ENCODE assay signal across 25 cellular contexts in genomic region chr3:45700570-45701073, GRCh38. TPM values are rescaled to one million over a fixed set of nuclear protein-coding genes. Genes with fewer than 3 reads are reported as not detected.
DNase-seq lines count a peak whose midpoint lies in the region; ATAC-seq, FAIRE-seq and TF ChIP-seq lines count a peak whose summit lies in the region.
"Had no signal": no experiment of that assay in that cellular context is flagged by ENCODE, and none has a peak within 500 bp of the region (broad histone marks: within the 10 kb centered on the region; RNA-seq: fewer than 3 reads in every experiment).

No MANE protein-coding gene starts in this region.

- H2BK15ac ChIP-seq in H9 (ENCODE audit: low read depth, low read length) (no peak overlapping the region), H1 (ENCODE audit: low read length) (0 out of 2 replicates have a peak overlapping the region, but pooled peaks have one; percentile 53), mesenchymal stem cell (ENCODE audit: low read depth, poor library complexity, severe bottlenecking) (no peak overlapping the region)

- TF ChIP-seq EP300 in H1 (IDR thresholded peaks at IDR 0.05; ENCODE audit: borderline replicate concordance in 1 of 2, low read depth in 2 of 2, low read length in 2 of 2): no peak

- H2AFZ ChIP-seq in H9 (ENCODE audit: low read length) (no peak overlapping the region), Loucy (ENCODE audit: low read length) (no peak overlapping the region), H1 (ENCODE audit: low read length) (no peak overlapping the region), mesenchymal stem cell (ENCODE audit: low read depth, low read length) (no peak overlapping the region), osteoblast (ENCODE audit: low read length) (no peak overlapping the region)

- no peak overlapping the region for H3K4ac ChIP-seq in H9 (ENCODE audit: low read depth, low read length)
- peak overlapping the region; percentile 17 for H3K4ac ChIP-seq in H1 (replicated peaks; ENCODE audit: insufficient read length, low read depth, low read length)
- H3K4ac ChIP-seq in mesenchymal stem cell (ENCODE audit: low read depth in 1 of 2, low read length in 2 of 2): no peak overlapping the region

- H2BK120ac ChIP-seq in H9 (ENCODE audit: low read depth, low read length, poor library complexity, severe bottlenecking) (no peak overlapping the region), H1 (replicated peaks; ENCODE audit: low read depth, low read length) (peak overlapping the region; percentile 83), mesenchymal stem cell (ENCODE audit: low read depth, low read length) (no peak overlapping the region)

- H3K36me3 Mint-ChIP-seq in H9 (ENCODE audit: insufficient read depth in 1 of 3, low read depth in 3 of 3): peaks cover 5 to 29% (median 20%) of the 10 kb centered on the region in 3 experiments; a peak in 6 of 7 replicates

- H3K23ac ChIP-seq in H9 (ENCODE audit: insufficient read length, low read depth, low read length): no peak overlapping the region
- H3K23ac ChIP-seq in H1 (ENCODE audit: insufficient read length): no peak overlapping the region
- peak overlapping the region in 1 of 2 experiments; percentile 79 for H3K23ac ChIP-seq in mesenchymal stem cell (ENCODE audit: low read length in 2 of 2)

- FAIRE-seq in H1 (lab: Jason Lieb, UNC) (no peak), pancreas (lab: Jason Lieb, UNC) (no peak)
- FAIRE-seq: A204.1, G401.6, GM12878 had no signal

- intact Hi-C loops in pancreas (cut with DNase I): no loop called here

- peaks cover 8% of the 10 kb centered on the region; the same call in 1 of the 2 replicates for H3K4me1 ChIP-seq in H9 (ENCODE audit: insufficient read depth, low read length)
- H3K4me1 ChIP-seq in Loucy (ENCODE audit: insufficient read depth, low read length, poor library complexity, severe bottlenecking): peaks cover 33% of the 10 kb centered on the region
- peaks cover 2 to 22% (median 12%) of the 10 kb centered on the region in 4 experiments for H3K4me1 ChIP-seq in H1 (replicated peaks in 1 of 4; ENCODE audit: control insufficient read depth in 3 of 4, insufficient read depth in 4 of 4, low read length in 3 of 4)
- no peaks in the 10 kb centered on the region for H3K4me1 ChIP-seq in mesenchymal stem cell (ENCODE audit: control insufficient read depth, insufficient read depth, low read depth, low read length)
- H3K4me1 ChIP-seq in osteoblast (ENCODE audit: insufficient read depth, low read length): peaks cover 4% of the 10 kb centered on the region
- peaks cover 0 to 13% (median 0%) of the 10 kb centered on the region in 3 donors for H3K4me1 ChIP-seq in pancreas

- CTCF ChIA-PET in H1 (lab: Charles Lee; ENCODE audit: partially characterized antibody): interaction anchor here (0.6 kb wide), 1 partner anchor 208 kb away, joined by 4 read pairs; no protein-coding TSS in a partner anchor

- no peak for ATAC-seq in GM18867 (IDR thresholded peaks at IDR 0.05; ENCODE audit: unreplicated experiment)
- ATAC-seq in pancreas: no peak
- ATAC-seq: GM12878, Panc1 had no signal

- H2BK5ac ChIP-seq in H9 (ENCODE audit: insufficient read length, low read length) (peak overlapping the region; percentile 84), H1 (ENCODE audit: low read depth, low read length) (peak overlapping the region; percentile 86), mesenchymal stem cell (ENCODE audit: low read depth, low read length, poor library complexity, severe bottlenecking) (no peak overlapping the region)

- WGBS in H9 (ENCODE audit: extremely low coverage, insufficient read length, low lambda C conversion rate): no CpG with 5 or more reads among the region's 6 CpGs
- 68% methylated on average over 6 of the region's 6 CpGs; no CpG with 5 or more reads in 1 of the 2 experiments for WGBS in H1 (ENCODE audit: extremely low coverage in 1 of 2, insufficient coverage in 1 of 2, insufficient read length in 1 of 2, insufficient replicate concordance in 2 of 2, low coverage in 1 of 2, low lambda C conversion rate in 2 of 2, missing lambda C conversion rate in 1 of 2), 2 experiments
- 100% methylated on average over 5 of the region's 6 CpGs for WGBS in mesenchymal stem cell
- 96 to 98% methylated on average over 6 of the region's 6 CpGs for WGBS in pancreas, 2 donors

- no peak for TF ChIP-seq POLR2A in H1 (IDR thresholded peaks at IDR 0.05; ENCODE audit: control extremely low read depth in 1 of 2, low read depth in 2 of 2, low read length in 2 of 2)

- no peaks in the 10 kb centered on the region for H3F3A ChIP-seq in Loucy (ENCODE audit: low read depth)

- H3K56ac ChIP-seq in H9 (ENCODE audit: insufficient read length, low read depth, low read length) (no peak overlapping the region), H1 (replicated peaks; ENCODE audit: insufficient read length, low read depth, low read length) (no peak overlapping the region)

- no peak for TF ChIP-seq CTCF in H9 (conservative IDR thresholded peaks at IDR 0.05)
- TF ChIP-seq CTCF in Loucy (conservative IDR thresholded peaks at IDR 0.05; ENCODE audit: low read length): no peak
- no peak for TF ChIP-seq CTCF in H1 (IDR thresholded peaks at IDR 0.05; ENCODE audit: control extremely low read depth in 1 of 3, insufficient read depth in 1 of 3, low read depth in 1 of 3, low read length in 3 of 3)
- TF ChIP-seq CTCF in osteoblast (IDR thresholded peaks at IDR 0.05; ENCODE audit: extremely low read depth, low read depth, low read length): no peak
- no peak for TF ChIP-seq CTCF in pancreas (IDR thresholded peaks at IDR 0.05)

- H3K36me3 ChIP-seq in Loucy (ENCODE audit: insufficient read depth, low read length) (peaks cover 43% of the 10 kb centered on the region), H1 (ENCODE audit: control insufficient read depth in 2 of 4, insufficient read depth in 4 of 4, low read length in 3 of 4) (peaks cover 0 to 19% (median 6%) of the 10 kb centered on the region in 4 experiments; a peak in 4 of 8 replicates), mesenchymal stem cell (ENCODE audit: control insufficient read depth in 1 of 2, insufficient read depth in 2 of 2, low read depth in 1 of 2, low read length in 2 of 2) (peaks cover 0 to 28% of the 10 kb centered on the region in 2 experiments), osteoblast (ENCODE audit: insufficient read depth, low read length) (peaks cover 10% of the 10 kb centered on the region), pancreas (peaks cover 0 to 6% (median 4%) of the 10 kb centered on the region in 3 donors)

- H3T11ph ChIP-seq in H9 (ENCODE audit: low read length): no peak overlapping the region

- peak overlapping the region; percentile 88 to 98 (median 96); a peak in 5 of 7 replicates for H3K27ac Mint-ChIP-seq in H9
- H3K27ac Mint-ChIP-seq: CD4-positive, alpha-beta T cell had no signal

- H3K79me1 ChIP-seq in H9 (ENCODE audit: insufficient read depth, low read depth, low read length, poor library complexity, severe bottlenecking) (no peaks in the 10 kb centered on the region), H1 (ENCODE audit: low read depth, low read length) (no peaks in the 10 kb centered on the region; the same call in 1 of the 2 replicates), mesenchymal stem cell (replicated peaks; ENCODE audit: low read length, poor library complexity, severe bottlenecking) (peaks cover 4% of the 10 kb centered on the region)

- no peaks in the 10 kb centered on the region for H3K27me3 ChIP-seq in H9 (ENCODE audit: insufficient read depth, low read length)
- H3K27me3 ChIP-seq in Loucy (ENCODE audit: insufficient read depth, low read length, poor library complexity, severe bottlenecking): no peaks in the 10 kb centered on the region
- no peaks in the 10 kb centered on the region for H3K27me3 ChIP-seq in H1 (replicated peaks in 1 of 4; ENCODE audit: control insufficient read depth in 3 of 4, extremely low read depth in 1 of 4, insufficient read depth in 3 of 4, low read length in 3 of 4)
- no peaks in the 10 kb centered on the region for H3K27me3 ChIP-seq in mesenchymal stem cell (ENCODE audit: control insufficient read depth in 1 of 2, insufficient read depth in 1 of 2, low read length in 2 of 2)
- no peaks in the 10 kb centered on the region for H3K27me3 ChIP-seq in osteoblast (ENCODE audit: insufficient read depth, low read length)
- H3K27me3 ChIP-seq in pancreas: no peaks in the 10 kb centered on the region
- H3K27me3 ChIP-seq: BLaER1 treated with 17β-estradiol and CSF1 and Interleukin-3, amounts not matched to agents 10 nM and 100 nM had no signal

- TF ChIP-seq RAD21 in H1 (IDR thresholded peaks at IDR 0.05 in 1 of 2, conservative IDR thresholded peaks at IDR 0.05 in 1 of 2; ENCODE audit: low read depth in 2 of 2, low read length in 2 of 2): no peak

- no peaks in the 10 kb centered on the region for H3K27me3 Mint-ChIP-seq in H9 (ENCODE audit: low read depth)
- H3K27me3 Mint-ChIP-seq: CD4-positive, alpha-beta T cell had no signal

- H4K5ac ChIP-seq in H9 (ENCODE audit: insufficient read length, low read depth, low read length) (peak overlapping the region; percentile 84), H1 (ENCODE audit: insufficient read length, low read depth, low read length) (peak overlapping the region; percentile 4)

- H2AK5ac ChIP-seq in H9 (ENCODE audit: insufficient read length, low read length) (no peak overlapping the region), H1 (ENCODE audit: low read depth, low read length) (peak overlapping the region; percentile 75; the same call in 1 of the 2 replicates), mesenchymal stem cell (ENCODE audit: low read length, severe bottlenecking) (no peak overlapping the region)

- H3K9me3 Mint-ChIP-seq in H9: no peaks in the 10 kb centered on the region
- H3K9me3 Mint-ChIP-seq: CD4-positive, alpha-beta T cell had no signal

- H3K23me2 ChIP-seq in H9 (ENCODE audit: insufficient read length, low read depth, low read length, poor library complexity, severe bottlenecking) (no peaks in the 10 kb centered on the region), H1 (ENCODE audit: low read depth, low read length) (no peaks in the 10 kb centered on the region)

- H3K4me3 ChIP-seq in Loucy (ENCODE audit: low read length, poor library complexity, severe bottlenecking) (no peak overlapping the region), H1 (ENCODE audit: extremely low read depth in 1 of 4, insufficient read depth in 2 of 4, low read depth in 3 of 4, low read length in 4 of 4) (peak overlapping the region in 1 of 4 experiments; percentile 43; a peak in 1 of 8 replicates), mesenchymal stem cell (ENCODE audit: insufficient read depth in 1 of 2, low read depth in 1 of 2, low read length in 2 of 2) (no peak overlapping the region), osteoblast (ENCODE audit: insufficient read depth, low read length) (no peak overlapping the region), pancreas (no peak overlapping the region)
- H3K4me3 ChIP-seq: BLaER1 treated with 17β-estradiol and CSF1 and Interleukin-3, amounts not matched to agents 10 nM and 100 nM; GM12878 had no signal

- peaks cover 54 to 56% of the 10 kb centered on the region in 2 experiments for H3K4me1 Mint-ChIP-seq in H9

- POLR2A ChIA-PET in H1 (lab: Charles Lee; ENCODE audit: partially characterized antibody): interaction anchor here (1.0 to 7.7 kb wide), 5 partner anchors 10 to 190 kb away, joined by 3 to 88 read pairs (median 12); partner anchors contain the start of gene SACM1L

- peak overlapping the region; percentile 68 for H3K18ac ChIP-seq in H9 (ENCODE audit: insufficient read length, low read depth, low read length)
- peak overlapping the region; percentile 72; the same call in 1 of the 2 replicates for H3K18ac ChIP-seq in H1 (ENCODE audit: extremely low read depth, low read length)
- no peak overlapping the region for H3K18ac ChIP-seq in mesenchymal stem cell (ENCODE audit: low read depth in 1 of 2, low read length in 2 of 2)

- H3K4me3 Mint-ChIP-seq in H9: no peak overlapping the region
- H3K4me3 Mint-ChIP-seq: CD4-positive, alpha-beta T cell had no signal

- H3K27ac ChIP-seq in H9 (ENCODE audit: insufficient read length, low read depth, low read length) (peak overlapping the region; percentile 95), H1 (ENCODE audit: low read depth, low read length) (peak overlapping the region; percentile 36), mesenchymal stem cell (ENCODE audit: low read length, poor library complexity, severe bottlenecking) (no peak overlapping the region), osteoblast (ENCODE audit: low read depth, low read length) (no peak overlapping the region), pancreas (no peak overlapping the region)
- H3K27ac ChIP-seq: BLaER1 treated with 17β-estradiol and CSF1 and Interleukin-3, amounts not matched to agents 10 nM and 100 nM; KMS-11 had no signal

- H2BK12ac ChIP-seq in H9 (ENCODE audit: insufficient read length, low read depth, low read length) (no peak overlapping the region), H1 (ENCODE audit: low read depth, low read length) (peak overlapping the region; percentile 94; the same call in 1 of the 2 replicates), mesenchymal stem cell (ENCODE audit: low read length in 2 of 2) (no peak overlapping the region)

- H3K9ac ChIP-seq in H9 (ENCODE audit: extremely low read depth, insufficient read length, low read length) (no peak overlapping the region), Loucy (ENCODE audit: low read depth, low read length, poor library complexity, severe bottlenecking) (no peak overlapping the region), H1 (replicated peaks in 1 of 4; ENCODE audit: extremely low read depth in 1 of 4, low read depth in 3 of 4, low read length in 3 of 4) (no peak overlapping the region), mesenchymal stem cell (ENCODE audit: low read length) (no peak overlapping the region)
- H3K9ac ChIP-seq: BLaER1 treated with 17β-estradiol and CSF1 and Interleukin-3, amounts not matched to agents 10 nM and 100 nM; KMS-11 had no signal

- H2BK20ac ChIP-seq in H9 (ENCODE audit: low read depth, low read length, poor library complexity, severe bottlenecking) (no peak overlapping the region), H1 (ENCODE audit: low read length) (peak overlapping the region; percentile 88; the same call in 1 of the 2 replicates)

- DNase-seq in H9: no peak
- DNase-seq in H1 (ENCODE audit: low read depth in 1 of 2, low spot score in 2 of 2): no peak
- DNase-seq in mesenchymal stem cell: no peak
- DNase-seq in osteoblast (ENCODE audit: insufficient read length, low spot score, missing footprints): no peak
- DNase-seq in pancreas: no peak
- no peak for DNase-seq in NCI-H510A (lab: John Stamatoyannopoulos, UW)
- DNase-seq: AML-193; CD4-positive, alpha-beta T cell; COR-L47; IMR-90; NCI-H1092; NCI-H1417 treated with DMSO at 0.1 percent for 48 hours; NCI-H1694 treated with DMSO at 0.1 percent for 48 hours; NCI-H2081; NCI-H2227 treated with DMSO at 0.1 percent for 48 hours; NCI-H69; SHP77 treated with DMSO at 0.1 percent for 48 hours had no signal

- no peaks in the 10 kb centered on the region for H4K20me1 ChIP-seq in H9 (ENCODE audit: control insufficient read depth, insufficient read depth, insufficient read length)
- peaks cover 93% of the 10 kb centered on the region for H4K20me1 ChIP-seq in Loucy (ENCODE audit: insufficient read depth, low read length, poor library complexity, severe bottlenecking)
- H4K20me1 ChIP-seq in H1 (replicated peaks in 1 of 2; ENCODE audit: control insufficient read depth in 1 of 2, insufficient read depth in 2 of 2, low read length in 2 of 2): no peaks in the 10 kb centered on the region
- H4K20me1 ChIP-seq in osteoblast (ENCODE audit: insufficient read depth, low read length): peaks cover 16% of the 10 kb centered on the region

- H4K91ac ChIP-seq in H9 (ENCODE audit: insufficient read length, low read depth, low read length): no peak overlapping the region
- H4K91ac ChIP-seq in H1 (replicated peaks; ENCODE audit: insufficient read length, low read length): peak overlapping the region; percentile 91
- no peak overlapping the region for H4K91ac ChIP-seq in mesenchymal stem cell (ENCODE audit: low read length)

- H3K79me2 ChIP-seq in H9 (ENCODE audit: insufficient read depth, low read length) (peaks cover 6% of the 10 kb centered on the region; the same call in 1 of the 2 replicates), Loucy (ENCODE audit: insufficient read depth, low read length) (peaks cover 97% of the 10 kb centered on the region), H1 (ENCODE audit: control insufficient read depth in 1 of 2, insufficient read depth in 2 of 2, low read length in 2 of 2) (peaks cover 0 to 72% of the 10 kb centered on the region in 2 experiments; a peak in 3 of 4 replicates), osteoblast (ENCODE audit: insufficient read depth, low read length) (peaks cover 85% of the 10 kb centered on the region)

- H3K14ac ChIP-seq in H9 (ENCODE audit: insufficient read depth, low read length) (no peak overlapping the region), H1 (ENCODE audit: insufficient read length) (no peak overlapping the region), mesenchymal stem cell (ENCODE audit: low read length in 2 of 2) (no peak overlapping the region)

- no peak overlapping the region for H4K8ac ChIP-seq in H9 (replicated peaks; ENCODE audit: insufficient read length, low read depth, low read length)
- H4K8ac ChIP-seq in H1 (ENCODE audit: extremely low read depth, insufficient read depth, low read length): no peak overlapping the region
- peak overlapping the region; percentile 69 for H4K8ac ChIP-seq in mesenchymal stem cell (ENCODE audit: low read length)

- no peaks in the 10 kb centered on the region for H3K9me2 ChIP-seq in Loucy (replicated peaks; ENCODE audit: low read depth, low read length)

- peak overlapping the region; percentile 5 for H3K4me2 ChIP-seq in H9 (ENCODE audit: insufficient read depth, insufficient read length, low read length)
- peak overlapping the region; percentile 30 for H3K4me2 ChIP-seq in Loucy (ENCODE audit: low read depth, low read length, poor library complexity, severe bottlenecking)
- peak overlapping the region; percentile 45 to 56; a peak in 3 of 4 replicates for H3K4me2 ChIP-seq in H1 (ENCODE audit: insufficient read depth in 1 of 2, low read depth in 2 of 2, low read length in 2 of 2)
- H3K4me2 ChIP-seq in mesenchymal stem cell (ENCODE audit: low read length, poor library complexity, severe bottlenecking): no peak overlapping the region
- no peak overlapping the region for H3K4me2 ChIP-seq in osteoblast (ENCODE audit: insufficient read depth, low read length)
- H3K4me2 ChIP-seq: KMS-11 had no signal

- no peaks in the 10 kb centered on the region for H3K9me3 ChIP-seq in H9 (ENCODE audit: control insufficient read depth, low read depth, low read length)
- H3K9me3 ChIP-seq in Loucy (ENCODE audit: insufficient read depth, low read depth, low read length): no peaks in the 10 kb centered on the region
- no peaks in the 10 kb centered on the region for H3K9me3 ChIP-seq in H1 (ENCODE audit: insufficient read depth in 2 of 2, low read depth in 1 of 2, low read length in 1 of 2)
- no peaks in the 10 kb centered on the region for H3K9me3 ChIP-seq in mesenchymal stem cell (ENCODE audit: control insufficient read depth, low read length)
- no peaks in the 10 kb centered on the region for H3K9me3 ChIP-seq in osteoblast (ENCODE audit: low read depth, low read length)
- no peaks in the 10 kb centered on the region for H3K9me3 ChIP-seq in pancreas
- H3K9me3 ChIP-seq: BLaER1 treated with 17β-estradiol and CSF1 and Interleukin-3, amounts not matched to agents 10 nM and 100 nM had no signal

RNA-seq across cellular contexts. Expression of gene SACM1L, which starts 11.4 kb away (rescaled TPM):
- 52.8 and 54.7 TPM in 2 replicates for total RNA-seq in H9 (2021)
- 59.7 and 61.0 TPM in 2 replicates for total RNA-seq in H1 (2021; fragmentation: NEBNext Ultra II Directional; extraction: Animal tissue kit (Norgen Biotek cat#: 25700))
- 12.6 and 20.1 TPM in 2 replicates for polyA plus RNA-seq in H1 (2011; rRNA removed)
- 26.3 TPM for polyA plus RNA-seq in H1 (2011; cell fraction: cytosol; rRNA removed)
- polyA plus RNA-seq in H1 (2011; cell fraction: nucleus; rRNA removed): 19.6 TPM
- 32.3 to 54.1 TPM (median 35.9 TPM) in 4 replicates for polyA plus RNA-seq in H1 (2012, experiment 1 of 2)
- polyA plus RNA-seq in H1 (2012, experiment 2 of 2): 2.9 TPM
- 35.0 TPM for polyA plus RNA-seq in H1 (2013, experiment 1 of 2)
- polyA plus RNA-seq in H1 (2013, experiment 2 of 2): 32.1 TPM
- 37.4 and 48.7 TPM in 2 replicates for polyA minus RNA-seq in H1 (2011; rRNA and poly(A)+ RNA removed)
- 49.0 TPM for polyA minus RNA-seq in H1 (2011; cell fraction: cytosol; rRNA and poly(A)+ RNA removed)
- polyA minus RNA-seq in H1 (2011; cell fraction: nucleus; rRNA and poly(A)+ RNA removed): 59.5 TPM
- polyA plus RNA-seq in mesenchymal stem cell (2013, experiment 1 of 2): 20.4 TPM
- 22.4 TPM for polyA plus RNA-seq in mesenchymal stem cell (2013, experiment 2 of 2)
- 28.6 and 39.5 TPM in 2 replicates for total RNA-seq in osteoblast
- total RNA-seq in pancreas: 10 to 100 TPM; 15.4 to 29.8 (median 18.4) TPM
- polyA plus RNA-seq in pancreas: 10 to 100 TPM; 18.3 to 28.9 TPM

Comparison
In these comparisons a context has a peak if more than half of its experiments do, and no peak if none do; other contexts are left out.
1. H3K18ac ChIP-seq: peak in H9 (single experiment) and H1 (single experiment); none in mesenchymal stem cell (0 of 2).
2. H3K27ac ChIP-seq: peak in H9 (single experiment) and H1 (single experiment); none in mesenchymal stem cell (single experiment), osteoblast (single experiment) and pancreas (0 of 4).
3. H3K4me2 ChIP-seq: peak in H9 (single experiment), Loucy (single experiment) and H1 (2 of 2); none in mesenchymal stem cell (single experiment) and osteoblast (single experiment).